In genomic region chr16:58639836-58640235, GRCh38 we compare ENCODE assay signal across 8 cellular contexts.
"Had no signal": no experiment of that assay in that cellular context is flagged by ENCODE, and none has a peak within 500 bp of the region (broad histone marks: within the 10 kb centered on the region; RNA-seq: fewer than 3 reads in every experiment).

No MANE protein-coding gene starts in this region.

- H3K27ac Mint-ChIP-seq: GM23338, H9, IgD-negative memory B cell had no signal

- H3K4me3 Mint-ChIP-seq: GM23338, H9, IgD-negative memory B cell had no signal

- ATAC-seq: GM23338 had no signal

- H3K36me3 Mint-ChIP-seq: IgD-negative memory B cell had no signal

- H2AFZ ChIP-seq: GM23338 had no signal

- H3K4me1 Mint-ChIP-seq: GM23338, H9, IgD-negative memory B cell had no signal

- H3K9me3 Mint-ChIP-seq: GM23338, H9, IgD-negative memory B cell had no signal

- FAIRE-seq: H1, H54, HTR-8/SVneo had no signal

- H3K4me3 ChIP-seq: GM23338 had no signal

- DNase-seq: H9, HCEC 1CT, KBM-7 had no signal

- H3K4me2 ChIP-seq: GM23338 had no signal
